8 cellular contexts compared by ENCODE assay signal in genomic region chr19:45423589-45424190, GRCh38. TPM values are rescaled to one million over a fixed set of nuclear protein-coding genes. Genes with fewer than 3 reads are reported as not detected.
DNase-seq lines count a peak whose midpoint lies in the region; ATAC-seq and TF ChIP-seq lines count a peak whose summit lies in the region.

Gene ERCC1 (minus strand): TSS chr19:45423917. CDS start chr19:45423374, 543 bp downstream.

- H3K79me2 ChIP-seq in PC-9 (ENCODE audit: low read depth), result peaks cover 24% of the 10 kb centered on the region

- under 1% methylated on average over 37 of the region's 37 CpGs for WGBS in thymus

- no peaks in the 10 kb centered on the region for H3K9me3 Mint-ChIP-seq in neural crest cell

- TSS peak; percentile 76 for BruUV-seq in PC-9 (replicated peaks; lab: Mats Ljungman, UMichigan)

- H3K27ac ChIP-seq in PC-9, result peak within 1 kb of the TSS; percentile 99
- H3K27ac ChIP-seq in thymus (ENCODE audit: low read depth), result peak within 1 kb of the TSS; percentile 83

- no peak for TF ChIP-seq CTCF in PC-9 (conservative IDR thresholded peaks at IDR 0.05)
- no peak for TF ChIP-seq CTCF in foreskin fibroblast (IDR thresholded peaks at IDR 0.05; ENCODE audit: low read depth, low read length)
- TF ChIP-seq CTCF in neural crest cell (conservative IDR thresholded peaks at IDR 0.05), result no peak

- POLR2A ChIA-PET in PC-9 (lab: Charles Lee; ENCODE audit: unreplicated experiment), result interaction anchor here (0.6 to 0.9 kb wide), 2 partner anchors 20 to 68 kb away, joined by 4 to 6 read pairs; no protein-coding TSS in a partner anchor

- H3K9me3 ChIP-seq in PC-9 (ENCODE audit: insufficient read depth, low read depth), result no peaks in the 10 kb centered on the region
- no peaks in the 10 kb centered on the region for H3K9me3 ChIP-seq in thymus (ENCODE audit: control insufficient read depth)

- H3K9me2 ChIP-seq in PC-9 (ENCODE audit: insufficient read depth), result no peaks in the 10 kb centered on the region

- peaks cover 41% of the 10 kb centered on the region for H3K4me1 Mint-ChIP-seq in neural crest cell

- peaks cover 10% of the 10 kb centered on the region for H3K27me3 Mint-ChIP-seq in neural crest cell (ENCODE audit: low read depth)

- no peaks in the 10 kb centered on the region for H4K20me1 ChIP-seq in PC-9 (ENCODE audit: insufficient read depth)

- peak; percentile 62 for ATAC-seq in GM21723 (IDR thresholded peaks at IDR 0.05; ENCODE audit: unreplicated experiment)

- peaks cover 47% of the 10 kb centered on the region for H3F3A ChIP-seq in PC-9 (ENCODE audit: insufficient read depth, low read depth)

- H3K4me2 ChIP-seq in PC-9, result peak within 1 kb of the TSS; percentile 92

- intact Hi-C loops in PC-9 (cut with micrococcal nuclease; ENCODE audit: unreplicated experiment), result loop anchor here (1.0 to 5.0 kb wide), 2 partner anchors 18 to 344 kb away; partner anchors contain the start of genes PPP1R13L and SIX5

- H3K27me3 ChIP-seq in PC-9 (ENCODE audit: insufficient read depth, low read depth) (no peaks in the 10 kb centered on the region), thymus (ENCODE audit: control insufficient read depth, insufficient read depth) (peaks cover 11% of the 10 kb centered on the region)

- H3K4me3 ChIP-seq in PC-9 (peak within 1 kb of the TSS; percentile 77), foreskin fibroblast (ENCODE audit: low read depth in 1 of 2, low read length in 2 of 2) (peak within 1 kb of the TSS; percentile 59 to 89), thymus (ENCODE audit: low read length) (peak within 1 kb of the TSS; percentile 64)

- H3K4me1 ChIP-seq in PC-9 (replicated peaks; ENCODE audit: insufficient read depth), result peaks cover 39% of the 10 kb centered on the region
- H3K4me1 ChIP-seq in thymus (ENCODE audit: control insufficient read depth, insufficient read depth, low read length), result peaks cover 17% of the 10 kb centered on the region

- DNase-seq in Daoy (ENCODE audit: low read depth), result peak; percentile 99
- peak; percentile 94 for DNase-seq in KBM-7
- DNase-seq in PC-9, result peak; percentile 97 to 99
- DNase-seq in activated effector memory CD4-positive, alpha-beta T cell treated with Interleukin-2 at 50 U/mL for 16 hours, result peak; percentile 70
- peak; percentile 98 to 99 for DNase-seq in foreskin fibroblast
- DNase-seq in neural crest cell (ENCODE audit: low read depth, low spot score), result peak; percentile 94

- H3K36me3 ChIP-seq in PC-9 (ENCODE audit: low read depth), result peaks cover 5% of the 10 kb centered on the region; the same call in 1 of the 2 replicates
- H3K36me3 ChIP-seq in thymus (ENCODE audit: control insufficient read depth, insufficient read depth), result peaks cover 9% of the 10 kb centered on the region

- H2AFZ ChIP-seq in PC-9, result peak within 1 kb of the TSS; percentile 72

- peak within 1 kb of the TSS; percentile 99 for H3K27ac Mint-ChIP-seq in neural crest cell (ENCODE audit: unreplicated experiment)

- in situ Hi-C loops in KBM-7 (cut with MboI; ENCODE audit: low pct_unique_long_range_greater_than_20kb, low sequenced_read_pairs), result no loop called here

- CTCF ChIA-PET in PC-9 (lab: Charles Lee), result no interaction called here

- peak within 1 kb of the TSS; percentile 99 for H3K4me3 Mint-ChIP-seq in neural crest cell

- no peaks in the 10 kb centered on the region for H3K36me3 Mint-ChIP-seq in neural crest cell (ENCODE audit: low read depth)

RNA-seq across cellular contexts. Expression of gene ERCC1, which starts in this region (rescaled TPM):
- total RNA-seq in Daoy (2014; rRNA removed; shearing (Covaris generic)), result 121 and 154 TPM in 2 replicates
- 102 and 138 TPM in 2 replicates for total RNA-seq in PC-9 (2021)
- 111 and 115 TPM in 2 replicates for total RNA-seq in neural crest cell
- polyA plus RNA-seq in thymus, result 42.6 TPM

Comparison
In these comparisons a context has a peak if more than half of its experiments do, and no peak if none do; other contexts are left out.
1. Peak in every context shown above with its lines: DNase-seq, ATAC-seq, H3K4me3 ChIP-seq and H3K27ac ChIP-seq.